ENCODE assay signal across 9 cellular contexts in genomic region chr1:1337793-1338147, GRCh38. TPM values are rescaled to one million over a fixed set of nuclear protein-coding genes. Genes with fewer than 3 reads are reported as not detected.
DNase-seq lines count a peak whose midpoint lies in the region; ATAC-seq and TF ChIP-seq lines count a peak whose summit lies in the region.
"Had no signal": no experiment of that assay in that cellular context is flagged by ENCODE, and none has a peak within 500 bp of the region (broad histone marks: within the 10 kb centered on the region; RNA-seq: fewer than 3 reads in every experiment).

No MANE protein-coding gene starts in this region.

- no peaks in the 10 kb centered on the region for H3K27me3 ChIP-seq in breast epithelium
- no peaks in the 10 kb centered on the region for H3K27me3 ChIP-seq in MG63

- ATAC-seq in HG03521 (IDR thresholded peaks at IDR 0.05; ENCODE audit: unreplicated experiment) (no peak), GM18873 (IDR thresholded peaks at IDR 0.05; ENCODE audit: low FRiP score, unreplicated experiment) (no peak)

- in situ Hi-C loops in T47D (cut with HindIII; ENCODE audit: low pct_unique_long_range_greater_than_20kb, low sequenced_read_pairs) = no loop called here

- intact Hi-C loops in breast epithelium (cut with DNase I; ENCODE audit: low total_unique reads) = no loop called here

- DNase-seq in T47D (ENCODE audit: low read depth in 1 of 2, low spot score in 1 of 2) (peak; percentile 67 to 91), breast epithelium (ENCODE audit: low spot score in 2 of 2) (no peak), iPS-NIHi11 (ENCODE audit: low spot score) (peak; percentile 97), AG08396 (ENCODE audit: low spot score) (no peak), MG63 (no peak)
- DNase-seq in activated CD4-positive, alpha-beta T cell treated with anti-CD3 and anti-CD28 coated beads for 48 hours = peak; percentile 66
- DNase-seq: MM.1S had no signal

- TF ChIP-seq POLR2A in breast epithelium (IDR thresholded peaks at IDR 0.05) = no peak

- peaks cover 7 to 10% of the 10 kb centered on the region in 2 donors for H3K4me1 ChIP-seq in breast epithelium

- H3K36me3 ChIP-seq in breast epithelium (no peaks in the 10 kb centered on the region), MG63 (peaks cover 26% of the 10 kb centered on the region)

- no peak for TF ChIP-seq CTCF in breast epithelium (IDR thresholded peaks at IDR 0.05)

- H3K27ac ChIP-seq in breast epithelium = no peak overlapping the region

- H3K9me3 ChIP-seq in breast epithelium = no peaks in the 10 kb centered on the region
- no peaks in the 10 kb centered on the region for H3K9me3 ChIP-seq in MG63

- H3K4me3 ChIP-seq in breast epithelium (no peak overlapping the region), MG63 (no peak overlapping the region)

RNA-seq across cellular contexts. Expression of gene TAS1R3, which starts 6.7 kb away (rescaled TPM):
- total RNA-seq in breast epithelium = under 1 TPM in 2 of 3 donors, not detected in 1; 0.16 to 0.33 TPM
- total RNA-seq in MG63 (2014; rRNA removed; shearing (Covaris generic); ENCODE audit: low replicate concordance) = not detected in 2 replicates

RNA-seq across cellular contexts. Expression of gene DVL1, which starts 11.4 kb away (rescaled TPM):
- total RNA-seq in breast epithelium = 10 to 100 TPM; 55.2 to 70.1 (median 55.2) TPM
- 55.3 and 107 TPM in 2 replicates for total RNA-seq in MG63 (2014; rRNA removed; shearing (Covaris generic); ENCODE audit: low replicate concordance)

RNA-seq across cellular contexts. Expression of gene CPTP, which starts 13.2 kb away (rescaled TPM):
- total RNA-seq in breast epithelium = 10 to 100 TPM in 2 of 3 donors, 1 to 10 TPM in 1; 9.0 to 16.4 (median 13.4) TPM
- total RNA-seq in MG63 (2014; rRNA removed; shearing (Covaris generic); ENCODE audit: low replicate concordance) = 18.1 and 31.1 TPM in 2 replicates

RNA-seq across cellular contexts. Expression of gene INTS11, which starts 13.3 kb away (rescaled TPM):
- 100 to 1,000 TPM in 2 of 3 donors, 10 to 100 TPM in 1; 68.6 to 125 (median 119) TPM for total RNA-seq in breast epithelium
- total RNA-seq in MG63 (2014; rRNA removed; shearing (Covaris generic); ENCODE audit: low replicate concordance) = 55.9 and 70.5 TPM in 2 replicates

RNA-seq across cellular contexts. Expression of gene MXRA8, which starts 20.6 kb away (rescaled TPM):
- 100 to 1,000 TPM in 1 of 3 donors, 10 to 100 TPM in 2; 93.4 to 308 (median 99.8) TPM for total RNA-seq in breast epithelium
- 259 and 316 TPM in 2 replicates for total RNA-seq in MG63 (2014; rRNA removed; shearing (Covaris generic); ENCODE audit: low replicate concordance)

Comparison
In these comparisons a context has a peak if more than half of its experiments do, and no peak if none do; other contexts are left out.
1. DNase-seq: peak in T47D (2 of 2), activated CD4-positive, alpha-beta T cell treated with anti-CD3 and anti-CD28 coated beads for 48 hours (single experiment) and iPS-NIHi11 (single experiment); none in breast epithelium (0 of 2), AG08396 (single experiment) and MG63 (single experiment).